ENCODE assay signal across 23 cellular contexts in the genomic region with DNA sequence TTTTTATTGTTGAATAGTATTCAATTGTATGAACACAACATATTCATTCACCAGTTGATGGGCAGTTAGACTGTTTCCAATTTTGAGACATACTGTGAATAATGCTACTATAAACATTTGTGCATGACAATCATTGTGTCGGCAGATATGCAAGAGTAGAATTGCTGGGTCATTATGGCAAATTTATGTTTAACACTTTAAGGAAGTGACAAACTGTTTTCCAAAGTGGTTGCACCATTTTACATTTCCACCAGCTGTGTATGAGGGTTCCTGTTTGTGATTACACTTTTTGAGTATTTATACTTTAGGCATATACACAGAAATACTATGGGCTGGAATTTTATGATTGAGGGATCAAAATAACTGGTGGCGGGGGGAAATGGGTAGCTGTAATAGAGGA.
DNase-seq lines count a peak whose midpoint lies in the region; ATAC-seq and TF ChIP-seq lines count a peak whose summit lies in the region.
"Had no signal": no experiment of that assay in that cellular context is flagged by ENCODE, and none has a peak within 500 bp of the region (broad histone marks: within the 10 kb centered on the region; RNA-seq: fewer than 3 reads in every experiment).

No MANE protein-coding gene starts in this region.

- no peak for ATAC-seq in psoas muscle
- ATAC-seq: activated CD8-positive, alpha-beta T cell treated with anti-CD3 and anti-CD28 coated beads for 36 hours; left cardiac atrium had no signal

- WGBS in psoas muscle, 3 donors, result 66 to 72% (median 67%) methylated on average over 2 of the region's 2 CpGs
- WGBS in transverse colon (ENCODE audit: low coverage in 1 of 2), 2 donors, result 63 to 100% methylated on average over 1 to 2 of the region's 2 CpGs

- TF ChIP-seq CTCF in HL-60 (IDR thresholded peaks at IDR 0.05; ENCODE audit: insufficient read depth, low read length) (no peak), psoas muscle (IDR thresholded peaks at IDR 0.05) (no peak), uterus (IDR thresholded peaks at IDR 0.05) (no peak), transverse colon (IDR thresholded peaks at IDR 0.05) (no peak)

- TF ChIP-seq EP300 in transverse colon (IDR thresholded peaks at IDR 0.05; ENCODE audit: low read depth), result no peak

- H3K27me3 ChIP-seq in HL-60 (ENCODE audit: insufficient read depth, poor library complexity, severe bottlenecking), result no peaks in the 10 kb centered on the region
- no peaks in the 10 kb centered on the region for H3K27me3 ChIP-seq in psoas muscle (ENCODE audit: insufficient read depth in 3 of 3, low read length in 2 of 3)
- H3K27me3 ChIP-seq in uterus, result no peaks in the 10 kb centered on the region
- no peaks in the 10 kb centered on the region for H3K27me3 ChIP-seq in transverse colon
- H3K27me3 ChIP-seq: BLaER1, stomach had no signal

- H3K27ac ChIP-seq in HL-60 (replicated peaks) (peak overlapping the region; percentile 64), psoas muscle (peak overlapping the region; percentile 24), uterus (no peak overlapping the region), transverse colon (no peak overlapping the region)
- H3K27ac ChIP-seq: BLaER1, coronary artery, stomach had no signal

- peak; percentile 49 for DNase-seq in CD1c-positive myeloid dendritic cell (ENCODE audit: extremely low spot score)
- peak; percentile 28 to 46 for DNase-seq in HL-60 (ENCODE audit: low read depth in 1 of 2, low spot score in 1 of 2)
- DNase-seq in activated T-helper 1 cell treated with anti-CD3 and anti-CD28 coated beads, Interleukin-12 subunit alpha, Interleukin-12 subunit beta, Interleukin-2, Interleukin-4 antibody, amounts not matched to agents 30 ng/mL and 10 ng/mL and 1 ng/mL, durations not matched to agents 14 hours and 24 hours and 36 hours (ENCODE audit: low spot score), result no peak
- DNase-seq in psoas muscle, result no peak
- DNase-seq in NCI-H774 (lab: John Stamatoyannopoulos, UW), result no peak
- no peak for DNase-seq in uterus
- no peak for DNase-seq in transverse colon
- DNase-seq: activated CD4-positive, alpha-beta T cell treated with anti-CD3 and anti-CD28 coated beads for 1 hour; activated CD8-positive, alpha-beta T cell treated with anti-CD3 and anti-CD28 coated beads for 36 hours; activated effector memory CD4-positive, alpha-beta T cell treated with anti-CD3 and anti-CD28 coated beads, Interleukin-2, amount 50 U/mL, for 16 hours; effector memory CD4-positive, alpha-beta T cell; erythroblast; immature natural killer cell; left cardiac atrium; NCI-H1930; NCI-H524 treated with DMSO at 0.1 percent for 48 hours; nephron progenitor cell; SHP77 treated with DMSO at 0.1 percent for 48 hours; small intestine; stomach had no signal

- peaks cover 34% of the 10 kb centered on the region for H3K4me1 Mint-ChIP-seq in activated T-helper 1 cell treated with anti-CD3 and anti-CD28 coated beads, Interleukin-12 subunit alpha, Interleukin-12 subunit beta, Interleukin-2, Interleukin-4 antibody, amounts not matched to agents 30 ng/mL and 10 ng/mL and 1 ng/mL, durations not matched to agents 14 hours and 24 hours and 36 hours (ENCODE audit: low read depth)

- TF ChIP-seq POLR2A in uterus (IDR thresholded peaks at IDR 0.05) (no peak), transverse colon (IDR thresholded peaks at IDR 0.05) (no peak)

- peaks cover 18% of the 10 kb centered on the region for H3K36me3 Mint-ChIP-seq in activated T-helper 1 cell treated with anti-CD3 and anti-CD28 coated beads, Interleukin-12 subunit alpha, Interleukin-12 subunit beta, Interleukin-2, Interleukin-4 antibody, amounts not matched to agents 30 ng/mL and 10 ng/mL and 1 ng/mL, durations not matched to agents 14 hours and 24 hours and 36 hours (ENCODE audit: low read depth)

- H3K9me3 Mint-ChIP-seq in activated T-helper 1 cell treated with anti-CD3 and anti-CD28 coated beads, Interleukin-12 subunit alpha, Interleukin-12 subunit beta, Interleukin-2, Interleukin-4 antibody, amounts not matched to agents 30 ng/mL and 10 ng/mL and 1 ng/mL, durations not matched to agents 14 hours and 24 hours and 36 hours, result peaks cover 24% of the 10 kb centered on the region

- in situ Hi-C loops in transverse colon (cut with MboI; ENCODE audit: low pct_ligation_motif_present in 1 of 4, low pct_unique_long_range_greater_than_20kb in 1 of 4, low sequenced_read_pairs in 3 of 4), result no loop called here

- intact Hi-C loops in activated T-helper 1 cell treated with anti-CD3 and anti-CD28 coated beads, Interleukin-12 subunit alpha, Interleukin-12 subunit beta, Interleukin-2, Interleukin-4 antibody, amounts not matched to agents 30 ng/mL and 10 ng/mL and 1 ng/mL, durations not matched to agents 14 hours and 24 hours and 36 hours (cut with micrococcal nuclease), result loop anchor here (5.0 kb wide), 2 partner anchors 161 to 226 kb away; no protein-coding TSS in a partner anchor
- intact Hi-C loops in psoas muscle (cut with DNase I) (loop anchor here in 1 of 2 donors (10.0 kb wide), 1 partner anchor 139 kb away; no protein-coding TSS in a partner anchor), uterus (cut with DNase I; ENCODE audit: low total_unique reads) (no loop called here), transverse colon (cut with DNase I; ENCODE audit: low total_unique reads) (no loop called here)

- peak overlapping the region; percentile 67 for H3K27ac Mint-ChIP-seq in activated T-helper 1 cell treated with anti-CD3 and anti-CD28 coated beads, Interleukin-12 subunit alpha, Interleukin-12 subunit beta, Interleukin-2, Interleukin-4 antibody, amounts not matched to agents 30 ng/mL and 10 ng/mL and 1 ng/mL, durations not matched to agents 14 hours and 24 hours and 36 hours
- H3K27ac Mint-ChIP-seq: activated CD8-positive, alpha-beta T cell treated with anti-CD3 and anti-CD28 coated beads for 36 hours; nephron progenitor cell had no signal

- H3K4me1 ChIP-seq in psoas muscle (peaks cover 47% of the 10 kb centered on the region), uterus (no peaks in the 10 kb centered on the region), transverse colon (peaks cover 9 to 27% (median 17%) of the 10 kb centered on the region in 4 donors)

- peaks cover 12% of the 10 kb centered on the region for H3K9me3 ChIP-seq in psoas muscle
- H3K9me3 ChIP-seq in uterus, result no peaks in the 10 kb centered on the region
- H3K9me3 ChIP-seq in transverse colon, result peaks cover 4 to 5% of the 10 kb centered on the region in 2 donors
- H3K9me3 ChIP-seq: stomach had no signal

- H3K4me3 ChIP-seq in HL-60 (replicated peaks; ENCODE audit: insufficient read depth, low read length), result no peak overlapping the region
- no peak overlapping the region for H3K4me3 ChIP-seq in psoas muscle
- H3K4me3 ChIP-seq in uterus, result no peak overlapping the region
- no peak overlapping the region for H3K4me3 ChIP-seq in transverse colon
- H3K4me3 ChIP-seq: BLaER1, coronary artery, stomach had no signal

- no peaks in the 10 kb centered on the region for H3K27me3 Mint-ChIP-seq in activated T-helper 1 cell treated with anti-CD3 and anti-CD28 coated beads, Interleukin-12 subunit alpha, Interleukin-12 subunit beta, Interleukin-2, Interleukin-4 antibody, amounts not matched to agents 30 ng/mL and 10 ng/mL and 1 ng/mL, durations not matched to agents 14 hours and 24 hours and 36 hours (ENCODE audit: insufficient read depth)
- H3K27me3 Mint-ChIP-seq: activated CD8-positive, alpha-beta T cell treated with anti-CD3 and anti-CD28 coated beads for 36 hours; IgD-negative memory B cell had no signal

- peaks cover 0 to 14% of the 10 kb centered on the region in 2 donors for H3K36me3 ChIP-seq in psoas muscle (ENCODE audit: insufficient read depth in 1 of 2, low read depth in 1 of 2)
- no peaks in the 10 kb centered on the region for H3K36me3 ChIP-seq in uterus
- no peaks in the 10 kb centered on the region for H3K36me3 ChIP-seq in transverse colon

- H3K4me3 Mint-ChIP-seq in activated T-helper 1 cell treated with anti-CD3 and anti-CD28 coated beads, Interleukin-12 subunit alpha, Interleukin-12 subunit beta, Interleukin-2, Interleukin-4 antibody, amounts not matched to agents 30 ng/mL and 10 ng/mL and 1 ng/mL, durations not matched to agents 14 hours and 24 hours and 36 hours, result no peak overlapping the region
- H3K4me3 Mint-ChIP-seq: activated CD8-positive, alpha-beta T cell treated with anti-CD3 and anti-CD28 coated beads for 36 hours; IgD-negative memory B cell; immature natural killer cell; nephron progenitor cell had no signal

Comparison
In these comparisons a context has a peak if more than half of its experiments do, and no peak if none do; other contexts are left out.
1. DNase-seq: peak in CD1c-positive myeloid dendritic cell (single experiment) and HL-60 (2 of 2); none in activated T-helper 1 cell treated with anti-CD3 and anti-CD28 coated beads, Interleukin-12 subunit alpha, Interleukin-12 subunit beta, Interleukin-2, Interleukin-4 antibody, amounts not matched to agents 30 ng/mL and 10 ng/mL and 1 ng/mL, durations not matched to agents 14 hours and 24 hours and 36 hours (single experiment), psoas muscle (0 of 2), NCI-H774 (single experiment), uterus (0 of 2) and transverse colon (single experiment).
2. H3K27ac ChIP-seq: peak in HL-60 (single experiment) and psoas muscle (single experiment); none in uterus (0 of 2) and transverse colon (0 of 4).